Comparison of ENCODE assay signal across 19 cellular contexts in the genomic region with DNA sequence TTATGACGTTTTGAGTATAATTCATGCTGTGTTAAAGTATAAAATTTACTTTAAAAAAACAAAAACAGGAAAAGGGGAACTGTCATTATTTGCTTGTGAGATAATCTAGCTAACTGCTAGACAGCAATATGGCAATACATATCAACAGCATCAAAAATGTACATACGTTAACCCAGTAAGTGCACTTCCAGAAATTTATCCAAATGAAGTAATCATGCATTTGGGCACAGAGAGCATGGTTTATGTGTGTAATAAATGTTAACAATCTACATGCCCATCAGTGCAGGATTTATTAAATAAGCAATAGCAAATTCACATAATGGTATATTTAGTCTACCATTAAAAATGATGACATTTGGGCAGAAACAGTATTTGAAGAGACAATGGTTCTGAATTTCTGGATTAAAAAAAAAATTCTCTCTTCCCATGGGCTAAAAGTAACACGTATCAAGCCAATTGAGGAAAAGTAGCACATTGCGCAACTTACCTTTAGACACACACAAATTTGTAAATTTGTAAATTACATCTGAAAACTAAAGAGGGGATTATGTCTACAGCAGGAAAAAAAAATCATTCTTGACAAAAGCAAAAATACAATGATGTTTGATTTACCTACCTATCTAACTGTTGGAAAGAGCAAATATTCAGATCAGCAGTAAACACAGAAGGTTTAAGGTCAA.
"Had no signal": no experiment of that assay in that cellular context is flagged by ENCODE, and none has a peak within 500 bp of the region (broad histone marks: within the 10 kb centered on the region; RNA-seq: fewer than 3 reads in every experiment).

No MANE protein-coding gene starts in this region.

- DNase-seq: activated CD4-positive, alpha-beta memory T cell treated with anti-CD3 and anti-CD28 coated beads for 36 hours; activated CD4-positive, alpha-beta T cell treated with anti-CD3 and anti-CD28 coated beads for 1 hour; activated CD8-positive, alpha-beta memory T cell treated with anti-CD3 and anti-CD28 coated beads, Interleukin-2, amount 10 ng/mL, durations not matched to agents 7 days and 5 days; activated effector memory CD4-positive, alpha-beta T cell treated with anti-CD3 and anti-CD28 coated beads, Interleukin-2, amount 50 U/mL, for 16 hours; activated T-cell treated with anti-CD3 and anti-CD28 coated beads, Interleukin-2, amount 50 U/mL, for 24 hours; amniotic stem cell; body of pancreas; caudate nucleus; kidney; left lung; mammary epithelial cell; stimulated activated CD4-positive, alpha-beta T cell treated with anti-CD3 and anti-CD28 coated beads, Interleukin-1b, Interleukin-23, amount 100 ng/mL, for 48 hours; T-helper 9 cell; thyroid gland had no signal

- H3K27me3 Mint-ChIP-seq: activated CD4-positive, alpha-beta memory T cell treated with anti-CD3 and anti-CD28 coated beads for 36 hours; activated CD8-positive, alpha-beta memory T cell treated with anti-CD3 and anti-CD28 coated beads, Interleukin-2, amount 10 ng/mL, durations not matched to agents 7 days and 5 days; activated T-cell treated with anti-CD3 and anti-CD28 coated beads, Interleukin-2, amount 50 U/mL, for 24 hours had no signal

- H3K4me3 ChIP-seq: body of pancreas, esophagus muscularis mucosa, hepatocyte, left lung, thyroid gland had no signal

- H3K9me3 ChIP-seq: body of pancreas, esophagus muscularis mucosa, left lung, neutrophil, thyroid gland had no signal

- H3K27ac ChIP-seq: esophagus muscularis mucosa, hepatocyte, left lung, neutrophil, parathyroid adenoma, thyroid gland had no signal

- H3K9me3 Mint-ChIP-seq: activated CD4-positive, alpha-beta memory T cell treated with anti-CD3 and anti-CD28 coated beads for 36 hours; activated naive CD4-positive, alpha-beta T cell treated with anti-CD3 and anti-CD28 coated beads, Interleukin-2, amount 50 U/mL, for 72 hours; activated T-cell treated with anti-CD3 and anti-CD28 coated beads, Interleukin-2, amount 50 U/mL, for 24 hours had no signal

- H3K27me3 ChIP-seq: body of pancreas, esophagus muscularis mucosa, hepatocyte, left lung, neutrophil, thyroid gland had no signal

- H3K4me3 Mint-ChIP-seq: activated CD4-positive, alpha-beta memory T cell treated with anti-CD3 and anti-CD28 coated beads for 36 hours; activated CD8-positive, alpha-beta memory T cell treated with anti-CD3 and anti-CD28 coated beads, Interleukin-2, amount 10 ng/mL, durations not matched to agents 7 days and 5 days; activated T-cell treated with anti-CD3 and anti-CD28 coated beads, Interleukin-2, amount 50 U/mL, for 24 hours had no signal

- H3K27ac Mint-ChIP-seq: activated CD4-positive, alpha-beta memory T cell treated with anti-CD3 and anti-CD28 coated beads for 36 hours; activated CD8-positive, alpha-beta memory T cell treated with anti-CD3 and anti-CD28 coated beads, Interleukin-2, amount 10 ng/mL, durations not matched to agents 7 days and 5 days; activated naive CD4-positive, alpha-beta T cell treated with anti-CD3 and anti-CD28 coated beads, Interleukin-2, amount 50 U/mL, for 72 hours; activated T-cell treated with anti-CD3 and anti-CD28 coated beads, Interleukin-2, amount 50 U/mL, for 24 hours had no signal

- ATAC-seq: activated CD8-positive, alpha-beta memory T cell treated with anti-CD3 and anti-CD28 coated beads, Interleukin-2, amount 10 ng/mL, durations not matched to agents 7 days and 5 days; left lung had no signal
